ENCODE assay signal across 1 cellular context in genomic region chr2:175175320-175175719, GRCh38.
TF ChIP-seq lines count a peak whose summit lies in the region.

No MANE protein-coding gene starts in this region.

TF ChIP-seq in HepG2, 621 proteins besides CTCF, POLR2A, EP300 and RAD21:
- no peak for TF ChIP-seq SKI (IDR thresholded peaks at IDR 0.05; ENCODE audit: partially characterized antibody)
- TF ChIP-seq DZIP1 (CRISPR knock-in tag; IDR thresholded peaks at IDR 0.05): no peak
- no peak for TF ChIP-seq ZNF572 (CRISPR knock-in tag; IDR thresholded peaks at IDR 0.05)
- TF ChIP-seq TFDP2 (CRISPR knock-in tag; IDR thresholded peaks at IDR 0.05): no peak
- peak; percentile 30; the same call in 1 of the 2 replicates for TF ChIP-seq POLR2AphosphoS5 (IDR thresholded peaks at IDR 0.05; ENCODE audit: low read depth, low read length)
- no peak for TF ChIP-seq ZNF296 (CRISPR knock-in tag; conservative IDR thresholded peaks at IDR 0.05)
- TF ChIP-seq ZNF674 (CRISPR knock-in tag; IDR thresholded peaks at IDR 0.05; ENCODE audit: low read depth): no peak
- no peak for TF ChIP-seq LCORL (IDR thresholded peaks at IDR 0.05)
- no peak for TF ChIP-seq LCORL (CRISPR knock-in tag; IDR thresholded peaks at IDR 0.05)
- TF ChIP-seq ZNF10 (CRISPR knock-in tag; IDR thresholded peaks at IDR 0.05; ENCODE audit: borderline replicate concordance, low read depth): no peak
- TF ChIP-seq ZNF180 (CRISPR knock-in tag; IDR thresholded peaks at IDR 0.05; ENCODE audit: borderline replicate concordance, low read depth): no peak
- no peak for TF ChIP-seq ZNF652 (CRISPR knock-in tag; IDR thresholded peaks at IDR 0.05; ENCODE audit: borderline replicate concordance, low read depth)
- TF ChIP-seq ZNF121 (CRISPR knock-in tag; IDR thresholded peaks at IDR 0.05): no peak
- no peak for TF ChIP-seq RXRB (CRISPR knock-in tag; IDR thresholded peaks at IDR 0.05; ENCODE audit: borderline replicate concordance)
- no peak for TF ChIP-seq KLF13 (CRISPR knock-in tag; IDR thresholded peaks at IDR 0.05)
- TF ChIP-seq HOXA9 (CRISPR knock-in tag; IDR thresholded peaks at IDR 0.05; ENCODE audit: borderline replicate concordance): no peak
- no peak for TF ChIP-seq SYNCRIP (IDR thresholded peaks at IDR 0.05; ENCODE audit: insufficient read depth, low read depth, low read length)
- no peak for TF ChIP-seq ZNF512B (CRISPR knock-in tag; IDR thresholded peaks at IDR 0.05; ENCODE audit: borderline replicate concordance)
- TF ChIP-seq EED (CRISPR knock-in tag; IDR thresholded peaks at IDR 0.05): no peak
- no peak for TF ChIP-seq ZNF761 (CRISPR knock-in tag; conservative IDR thresholded peaks at IDR 0.05)
- TF ChIP-seq RBM22 (optimal IDR thresholded peaks at IDR 0.05; ENCODE audit: low read length): peak; percentile 60
- TF ChIP-seq MEF2D (CRISPR knock-in tag; IDR thresholded peaks at IDR 0.05): no peak
- no peak for TF ChIP-seq KDM2A (CRISPR knock-in tag; IDR thresholded peaks at IDR 0.05; ENCODE audit: borderline replicate concordance, low read depth)
- TF ChIP-seq MBD4 (IDR thresholded peaks at IDR 0.05; ENCODE audit: borderline replicate concordance, low read length): peak; percentile 67; the same call in 1 of the 2 replicates
- TF ChIP-seq ZNF574 (CRISPR knock-in tag; IDR thresholded peaks at IDR 0.05): no peak
- TF ChIP-seq REL (CRISPR knock-in tag; conservative IDR thresholded peaks at IDR 0.05): no peak
- no peak for TF ChIP-seq PLRG1 (conservative IDR thresholded peaks at IDR 0.05)
- TF ChIP-seq ESRRA (CRISPR knock-in tag; IDR thresholded peaks at IDR 0.05; ENCODE audit: low read depth): no peak
- TF ChIP-seq ZNF841 (CRISPR knock-in tag; IDR thresholded peaks at IDR 0.05; ENCODE audit: borderline replicate concordance): no peak
- 0 out of 2 replicates have a peak, but pooled peaks have one; percentile 21 for TF ChIP-seq SMYD3 (CRISPR knock-in tag; IDR thresholded peaks at IDR 0.05)
- no peak for TF ChIP-seq SMAD9 (CRISPR knock-in tag; IDR thresholded peaks at IDR 0.05)
- no peak for TF ChIP-seq ZBTB25 (CRISPR knock-in tag; IDR thresholded peaks at IDR 0.05)
- no peak for TF ChIP-seq HIVEP1 (CRISPR knock-in tag; IDR thresholded peaks at IDR 0.05)
TF ChIP-seq in HepG2: peak in this region for 4.
